ENCODE assay signal across 1 cellular context in the genomic region with DNA sequence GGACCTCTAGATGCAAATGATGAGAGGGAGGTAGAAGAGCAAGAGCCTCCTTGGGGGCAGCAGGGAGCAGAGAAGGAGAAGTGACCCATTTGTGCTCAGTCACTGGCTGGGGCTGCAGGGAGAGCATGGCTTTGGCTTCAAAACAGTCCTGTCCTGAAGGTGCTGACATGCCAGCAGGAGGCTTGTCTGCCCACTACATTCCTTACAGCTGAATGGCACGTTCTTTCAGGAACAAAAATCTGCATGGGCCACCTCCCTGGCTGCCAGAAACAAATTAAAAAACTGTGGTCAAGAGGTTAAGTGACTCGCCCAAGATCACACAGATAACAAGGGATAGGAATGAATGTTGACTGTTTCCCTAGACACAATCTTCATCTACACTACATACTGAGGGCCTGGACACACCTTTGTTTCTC.
TF ChIP-seq lines count a peak whose summit lies in the region.

No MANE protein-coding gene starts in this region.

TF ChIP-seq in K562, 482 proteins besides CTCF, POLR2A, EP300 and RAD21 (continued from another document):
- TF ChIP-seq, protein P1, sequence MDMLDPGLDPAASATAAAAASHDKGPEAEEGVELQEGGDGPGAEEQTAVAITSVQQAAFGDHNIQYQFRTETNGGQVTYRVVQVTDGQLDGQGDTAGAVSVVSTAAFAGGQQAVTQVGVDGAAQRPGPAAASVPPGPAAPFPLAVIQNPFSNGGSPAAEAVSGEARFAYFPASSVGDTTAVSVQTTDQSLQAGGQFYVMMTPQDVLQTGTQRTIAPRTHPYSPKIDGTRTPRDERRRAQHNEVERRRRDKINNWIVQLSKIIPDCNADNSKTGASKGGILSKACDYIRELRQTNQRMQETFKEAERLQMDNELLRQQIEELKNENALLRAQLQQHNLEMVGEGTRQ (CRISPR knock-in tag; IDR thresholded peaks at IDR 0.05): no peak
- TF ChIP-seq, protein P2, sequence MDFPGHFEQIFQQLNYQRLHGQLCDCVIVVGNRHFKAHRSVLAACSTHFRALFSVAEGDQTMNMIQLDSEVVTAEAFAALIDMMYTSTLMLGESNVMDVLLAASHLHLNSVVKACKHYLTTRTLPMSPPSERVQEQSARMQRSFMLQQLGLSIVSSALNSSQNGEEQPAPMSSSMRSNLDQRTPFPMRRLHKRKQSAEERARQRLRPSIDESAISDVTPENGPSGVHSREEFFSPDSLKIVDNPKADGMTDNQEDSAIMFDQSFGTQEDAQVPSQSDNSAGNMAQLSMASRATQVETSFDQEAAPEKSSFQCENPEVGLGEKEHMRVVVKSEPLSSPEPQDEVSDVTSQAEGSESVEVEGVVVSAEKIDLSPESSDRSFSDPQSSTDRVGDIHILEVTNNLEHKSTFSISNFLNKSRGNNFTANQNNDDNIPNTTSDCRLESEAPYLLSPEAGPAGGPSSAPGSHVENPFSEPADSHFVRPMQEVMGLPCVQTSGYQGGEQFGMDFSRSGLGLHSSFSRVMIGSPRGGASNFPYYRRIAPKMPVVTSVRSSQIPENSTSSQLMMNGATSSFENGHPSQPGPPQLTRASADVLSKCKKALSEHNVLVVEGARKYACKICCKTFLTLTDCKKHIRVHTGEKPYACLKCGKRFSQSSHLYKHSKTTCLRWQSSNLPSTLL (IDR thresholded peaks at IDR 0.05): no peak
- TF ChIP-seq, protein P3, sequence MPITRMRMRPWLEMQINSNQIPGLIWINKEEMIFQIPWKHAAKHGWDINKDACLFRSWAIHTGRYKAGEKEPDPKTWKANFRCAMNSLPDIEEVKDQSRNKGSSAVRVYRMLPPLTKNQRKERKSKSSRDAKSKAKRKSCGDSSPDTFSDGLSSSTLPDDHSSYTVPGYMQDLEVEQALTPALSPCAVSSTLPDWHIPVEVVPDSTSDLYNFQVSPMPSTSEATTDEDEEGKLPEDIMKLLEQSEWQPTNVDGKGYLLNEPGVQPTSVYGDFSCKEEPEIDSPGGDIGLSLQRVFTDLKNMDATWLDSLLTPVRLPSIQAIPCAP (CRISPR knock-in tag; IDR thresholded peaks at IDR 0.05; ENCODE audit: borderline replicate concordance): no peak
- TF ChIP-seq SREBF2 (CRISPR knock-in tag; IDR thresholded peaks at IDR 0.05) (no peak), SETDB1 (IDR thresholded peaks at IDR 0.05; ENCODE audit: low read length) (no peak), XRCC5 (IDR thresholded peaks at IDR 0.05; ENCODE audit: low read depth, low read length) (no peak), ZNF644 (tag; IDR thresholded peaks at IDR 0.05; ENCODE audit: low read depth) (no peak), RBM17 (IDR thresholded peaks at IDR 0.05; ENCODE audit: borderline replicate concordance, low read depth, low read length) (no peak)
- TF ChIP-seq, protein P4, sequence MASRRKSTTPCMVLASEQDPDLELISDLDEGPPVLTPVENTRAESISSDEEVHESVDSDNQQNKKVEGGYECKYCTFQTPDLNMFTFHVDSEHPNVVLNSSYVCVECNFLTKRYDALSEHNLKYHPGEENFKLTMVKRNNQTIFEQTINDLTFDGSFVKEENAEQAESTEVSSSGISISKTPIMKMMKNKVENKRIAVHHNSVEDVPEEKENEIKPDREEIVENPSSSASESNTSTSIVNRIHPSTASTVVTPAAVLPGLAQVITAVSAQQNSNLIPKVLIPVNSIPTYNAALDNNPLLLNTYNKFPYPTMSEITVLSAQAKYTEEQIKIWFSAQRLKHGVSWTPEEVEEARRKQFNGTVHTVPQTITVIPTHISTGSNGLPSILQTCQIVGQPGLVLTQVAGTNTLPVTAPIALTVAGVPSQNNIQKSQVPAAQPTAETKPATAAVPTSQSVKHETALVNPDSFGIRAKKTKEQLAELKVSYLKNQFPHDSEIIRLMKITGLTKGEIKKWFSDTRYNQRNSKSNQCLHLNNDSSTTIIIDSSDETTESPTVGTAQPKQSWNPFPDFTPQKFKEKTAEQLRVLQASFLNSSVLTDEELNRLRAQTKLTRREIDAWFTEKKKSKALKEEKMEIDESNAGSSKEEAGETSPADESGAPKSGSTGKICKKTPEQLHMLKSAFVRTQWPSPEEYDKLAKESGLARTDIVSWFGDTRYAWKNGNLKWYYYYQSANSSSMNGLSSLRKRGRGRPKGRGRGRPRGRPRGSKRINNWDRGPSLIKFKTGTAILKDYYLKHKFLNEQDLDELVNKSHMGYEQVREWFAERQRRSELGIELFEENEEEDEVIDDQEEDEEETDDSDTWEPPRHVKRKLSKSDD (conservative IDR thresholded peaks at IDR 0.05; ENCODE audit: low read length): no peak
- TF ChIP-seq, protein P5, sequence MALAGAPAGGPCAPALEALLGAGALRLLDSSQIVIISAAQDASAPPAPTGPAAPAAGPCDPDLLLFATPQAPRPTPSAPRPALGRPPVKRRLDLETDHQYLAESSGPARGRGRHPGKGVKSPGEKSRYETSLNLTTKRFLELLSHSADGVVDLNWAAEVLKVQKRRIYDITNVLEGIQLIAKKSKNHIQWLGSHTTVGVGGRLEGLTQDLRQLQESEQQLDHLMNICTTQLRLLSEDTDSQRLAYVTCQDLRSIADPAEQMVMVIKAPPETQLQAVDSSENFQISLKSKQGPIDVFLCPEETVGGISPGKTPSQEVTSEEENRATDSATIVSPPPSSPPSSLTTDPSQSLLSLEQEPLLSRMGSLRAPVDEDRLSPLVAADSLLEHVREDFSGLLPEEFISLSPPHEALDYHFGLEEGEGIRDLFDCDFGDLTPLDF (CRISPR knock-in tag; IDR thresholded peaks at IDR 0.05): no peak
- TF ChIP-seq, protein P6, sequence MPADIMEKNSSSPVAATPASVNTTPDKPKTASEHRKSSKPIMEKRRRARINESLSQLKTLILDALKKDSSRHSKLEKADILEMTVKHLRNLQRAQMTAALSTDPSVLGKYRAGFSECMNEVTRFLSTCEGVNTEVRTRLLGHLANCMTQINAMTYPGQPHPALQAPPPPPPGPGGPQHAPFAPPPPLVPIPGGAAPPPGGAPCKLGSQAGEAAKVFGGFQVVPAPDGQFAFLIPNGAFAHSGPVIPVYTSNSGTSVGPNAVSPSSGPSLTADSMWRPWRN (IDR thresholded peaks at IDR 0.05; ENCODE audit: low read depth): no peak
